Comparison of ENCODE assay signal across 28 cellular contexts in the genomic region with DNA sequence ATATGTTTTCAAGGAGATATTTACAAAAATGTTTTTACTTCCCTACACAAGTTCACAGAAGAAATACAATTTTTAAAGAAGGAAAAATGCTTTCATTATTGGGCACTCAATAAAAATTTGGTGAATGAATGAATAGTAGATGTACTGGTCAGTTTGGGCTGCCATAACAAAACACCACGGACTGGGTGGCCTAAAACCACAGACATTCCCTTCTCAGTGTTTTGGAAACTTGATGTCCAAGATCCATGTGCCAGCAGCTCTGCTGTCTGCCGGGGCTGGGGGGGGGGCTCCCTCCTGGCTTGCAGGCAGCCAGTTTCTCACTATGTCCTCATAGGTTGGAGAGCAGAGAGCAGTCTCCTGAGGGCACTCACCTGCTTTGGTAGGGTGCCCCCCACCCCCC.
"Had no signal": no experiment of that assay in that cellular context is flagged by ENCODE, and none has a peak within 500 bp of the region (broad histone marks: within the 10 kb centered on the region; RNA-seq: fewer than 3 reads in every experiment).

No MANE protein-coding gene starts in this region.

- H3K27ac ChIP-seq: adrenal gland had no signal

- H3K4me1 ChIP-seq: adrenal gland had no signal

- H3K4me3 Mint-ChIP-seq: activated CD8-positive, alpha-beta memory T cell treated with anti-CD3 and anti-CD28 coated beads, Interleukin-2, amount 10 ng/mL, durations not matched to agents 7 days and 5 days; activated naive CD4-positive, alpha-beta T cell treated with anti-CD3 and anti-CD28 coated beads for 36 hours; activated naive CD8-positive, alpha-beta T cell treated with anti-CD3 and anti-CD28 coated beads, Interleukin-2, amount 10 ng/mL, durations not matched to agents 7 days and 5 days; activated T-cell treated with anti-CD3 and anti-CD28 coated beads, Interleukin-2, amount 50 U/mL, for 4 hours; activated T-helper 17 cell treated with anti-CD3 and anti-CD28 coated beads, Interleukin-2, amount 50 U/mL, for 72 hours; brain; central memory CD8-positive, alpha-beta T cell; T-helper 17 cell; WTC11 had no signal

- H3K27me3 ChIP-seq: adrenal gland had no signal

- DNase-seq: activated CD4-positive, alpha-beta T cell treated with anti-CD3 and anti-CD28 coated beads for 48 hours; activated CD4-positive, alpha-beta T cell treated with anti-CD3 and anti-CD28 coated beads, Interleukin-2, amount 50 U/mL, for 48 hours; activated CD4-positive, CD25-positive, alpha-beta regulatory T cell treated with anti-CD3 and anti-CD28 coated beads, Interleukin-2, amount 50 U/mL, for 72 hours; activated CD8-positive, alpha-beta memory T cell treated with anti-CD3 and anti-CD28 coated beads, Interleukin-2, amount 10 ng/mL, durations not matched to agents 7 days and 5 days; activated gamma-delta T cell; activated naive CD4-positive, alpha-beta T cell treated with anti-CD3 and anti-CD28 coated beads for 36 hours; activated naive CD8-positive, alpha-beta T cell treated with anti-CD3 and anti-CD28 coated beads, Interleukin-2, amount 10 ng/mL, durations not matched to agents 7 days and 5 days; activated T-cell treated with anti-CD3 and anti-CD28 coated beads, Interleukin-2, amount 50 U/mL, for 4 hours; adrenal gland; aorta; KG1; NCI-H1048; NCI-H146; NCI-H187 treated with DMSO at 0.1 percent for 48 hours; NCI-H2081 treated with DMSO at 0.1 percent for 48 hours; NCI-H2171 treated with DMSO at 0.1 percent for 48 hours; NCI-H345; NCI-H510A; NCI-H526 treated with DMSO at 0.1 percent for 48 hours; PC-3; SHP77 treated with DMSO at 0.1 percent for 48 hours; T-helper 17 cell; T-helper 9 cell had no signal

- H3K36me3 Mint-ChIP-seq: WTC11 had no signal

- ATAC-seq: activated CD8-positive, alpha-beta memory T cell treated with anti-CD3 and anti-CD28 coated beads, Interleukin-2, amount 10 ng/mL, durations not matched to agents 7 days and 5 days; activated T-cell treated with anti-CD3 and anti-CD28 coated beads, Interleukin-2, amount 50 U/mL, for 4 hours; activated T-helper 17 cell treated with anti-CD3 and anti-CD28 coated beads, Interleukin-2, amount 50 U/mL, for 72 hours; PC-3; T-helper 17 cell; WTC11 had no signal

- H3K9me3 Mint-ChIP-seq: activated naive CD4-positive, alpha-beta T cell treated with anti-CD3 and anti-CD28 coated beads for 36 hours; activated naive CD8-positive, alpha-beta T cell treated with anti-CD3 and anti-CD28 coated beads, Interleukin-2, amount 10 ng/mL, durations not matched to agents 7 days and 5 days; activated T-cell treated with anti-CD3 and anti-CD28 coated beads, Interleukin-2, amount 50 U/mL, for 4 hours; activated T-helper 17 cell treated with anti-CD3 and anti-CD28 coated beads, Interleukin-2, amount 50 U/mL, for 72 hours; brain; central memory CD8-positive, alpha-beta T cell; WTC11 had no signal

- H3K4me3 ChIP-seq: adrenal gland had no signal

- H3K27ac Mint-ChIP-seq: activated CD8-positive, alpha-beta memory T cell treated with anti-CD3 and anti-CD28 coated beads, Interleukin-2, amount 10 ng/mL, durations not matched to agents 7 days and 5 days; activated naive CD8-positive, alpha-beta T cell treated with anti-CD3 and anti-CD28 coated beads, Interleukin-2, amount 10 ng/mL, durations not matched to agents 7 days and 5 days; T-helper 17 cell had no signal

- FAIRE-seq: RCC 7860 had no signal

- H3K27me3 Mint-ChIP-seq: activated CD8-positive, alpha-beta memory T cell treated with anti-CD3 and anti-CD28 coated beads, Interleukin-2, amount 10 ng/mL, durations not matched to agents 7 days and 5 days; activated naive CD8-positive, alpha-beta T cell treated with anti-CD3 and anti-CD28 coated beads, Interleukin-2, amount 10 ng/mL, durations not matched to agents 7 days and 5 days; activated T-helper 17 cell treated with anti-CD3 and anti-CD28 coated beads, Interleukin-2, amount 50 U/mL, for 72 hours; brain; central memory CD8-positive, alpha-beta T cell; T-helper 17 cell had no signal

- H3K9me3 ChIP-seq: adrenal gland had no signal
